Comparison of ENCODE assay signal across 10 cellular contexts in the genomic region with DNA sequence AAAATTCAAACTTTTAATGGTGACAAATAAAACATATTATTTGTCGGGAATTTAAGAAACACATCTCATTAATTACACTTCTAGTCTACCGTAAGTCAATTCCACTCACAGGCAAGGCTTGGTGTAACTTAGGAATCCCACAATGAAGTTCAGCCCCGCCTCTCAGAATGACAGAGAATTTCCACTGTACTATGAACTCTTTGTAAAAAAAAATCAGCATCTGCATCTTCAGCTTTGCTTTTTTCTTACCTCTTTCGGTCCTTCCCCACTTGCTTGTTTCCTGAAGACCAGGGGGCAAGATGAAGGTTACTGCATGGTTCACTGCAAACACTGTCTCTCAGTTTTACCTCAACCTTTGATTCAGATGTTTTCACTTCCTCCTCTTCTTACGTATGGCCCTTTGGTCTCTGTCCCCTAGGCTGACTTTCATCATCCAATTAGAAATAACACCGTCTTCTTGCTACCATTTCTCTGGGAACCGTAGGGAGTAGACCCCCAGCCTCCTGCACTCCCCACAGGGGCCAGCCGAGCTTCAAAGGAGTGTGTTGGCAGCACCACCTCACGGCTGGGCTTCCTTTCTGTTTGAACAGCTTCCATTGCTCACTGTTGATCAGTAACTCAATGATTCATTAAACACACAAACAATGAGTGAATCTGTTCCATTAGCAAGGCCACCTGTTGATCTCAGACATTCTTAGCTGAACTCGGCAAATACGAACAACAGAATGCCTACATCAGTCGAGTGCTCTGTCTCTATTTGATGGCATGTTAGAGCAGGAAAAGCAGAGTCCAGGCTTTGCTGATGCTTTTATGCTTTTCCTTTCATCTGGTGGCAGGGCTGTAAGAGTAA.
DNase-seq lines count a peak whose midpoint lies in the region; ATAC-seq and TF ChIP-seq lines count a peak whose summit lies in the region.
"Had no signal": no experiment of that assay in that cellular context is flagged by ENCODE, and none has a peak within 500 bp of the region (broad histone marks: within the 10 kb centered on the region; RNA-seq: fewer than 3 reads in every experiment).

No MANE protein-coding gene starts in this region.

- no peaks in the 10 kb centered on the region for H3K27me3 ChIP-seq in body of pancreas
- H3K27me3 ChIP-seq: neutrophil had no signal

- TF ChIP-seq POLR2A in body of pancreas (IDR thresholded peaks at IDR 0.05), result peak; percentile 15 to 61 (median 35)

- peak; percentile 71 for DNase-seq in HCEC 1CT
- peak; percentile 19 for DNase-seq in LNCaP clone FGC (ENCODE audit: low read depth)
- peak; percentile 54 to 77 (median 58) for DNase-seq in body of pancreas
- DNase-seq in retina, result peak; percentile 37
- no peak for DNase-seq in AG08395 (ENCODE audit: low spot score)
- DNase-seq in stimulated activated CD4-positive, alpha-beta T cell treated with anti-CD3 and anti-CD28 coated beads, Interleukin-1b, Interleukin-23, amount 100 ng/mL, for 48 hours, result no peak
- DNase-seq in GDM1 (lab: John Stamatoyannopoulos, UW), result no peak

- H3K4me3 ChIP-seq in LNCaP clone FGC (ENCODE audit: low read depth, low read length) (no peak overlapping the region), body of pancreas (no peak overlapping the region)

- 25 to 30% methylated on average over 12 of the region's 12 CpGs for WGBS in body of pancreas, 2 donors

- intact Hi-C loops in body of pancreas (cut with DNase I), result no loop called here

- TF ChIP-seq CTCF in LNCaP clone FGC (IDR thresholded peaks at IDR 0.05; ENCODE audit: control insufficient read depth, extremely low read depth, insufficient read depth) (peak; percentile 12; the same call in 1 of the 2 replicates), body of pancreas (IDR thresholded peaks at IDR 0.05) (no peak)

- H3K27ac ChIP-seq in body of pancreas, result peak overlapping the region; percentile 66 to 84 (median 71)
- H3K27ac ChIP-seq: neutrophil, VCaP had no signal

- ATAC-seq in GM18508 (IDR thresholded peaks at IDR 0.05; ENCODE audit: insufficient read depth, unreplicated experiment) (peak; percentile 89), body of pancreas (peak; percentile 98)

- H3K36me3 ChIP-seq in body of pancreas (replicated peaks in 1 of 2; ENCODE audit: insufficient read depth in 1 of 2, low read depth in 2 of 2), result no peaks in the 10 kb centered on the region
- H3K36me3 ChIP-seq: neutrophil had no signal

- peaks cover 21% of the 10 kb centered on the region for H3K4me1 ChIP-seq in body of pancreas

- H3K9me3 ChIP-seq in body of pancreas, result no peaks in the 10 kb centered on the region
- H3K9me3 ChIP-seq: neutrophil had no signal

Comparison
In these comparisons a context has a peak if more than half of its experiments do, and no peak if none do; other contexts are left out.
1. DNase-seq: peak in HCEC 1CT (single experiment), LNCaP clone FGC (single experiment), body of pancreas (4 of 4) and retina (single experiment); none in AG08395 (single experiment), stimulated activated CD4-positive, alpha-beta T cell treated with anti-CD3 and anti-CD28 coated beads, Interleukin-1b, Interleukin-23, amount 100 ng/mL, for 48 hours (single experiment) and GDM1 (single experiment).